Comparison of ENCODE assay signal across 8 cellular contexts in genomic region chr4:82428526-82428968, GRCh38. TPM values are rescaled to one million over a fixed set of nuclear protein-coding genes. Genes with fewer than 3 reads are reported as not detected.
DNase-seq lines count a peak whose midpoint lies in the region; ATAC-seq and TF ChIP-seq lines count a peak whose summit lies in the region.

No MANE protein-coding gene starts in this region.

- DNase-seq in NCI-H748 treated with DMSO at 0.1 percent for 48 hours (lab: John Stamatoyannopoulos, UW) (peak; percentile 38), NCI-H748 (lab: John Stamatoyannopoulos, UW; ENCODE audit: unreplicated experiment) (no peak), activated B cell treated with CpG ODN at 0.5 μM for 24 hours (no peak), anterior cingulate cortex (lab: John Stamatoyannopoulos, UW) (no peak), GM10248 (ENCODE audit: extremely low spot score) (no peak)
- no peak for DNase-seq in stimulated activated naive B cell treated with anti-CD40 and anti-IgM and Interleukin-4, amounts not matched to agents 10 μg/mL and 1 μg/mL and 100 μg/mL, for 72 hours

- peak overlapping the region; percentile 100 for H3K4me3 Mint-ChIP-seq in activated B cell treated with CpG ODN at 0.5 μM for 24 hours
- peak overlapping the region; percentile 97 to 100 for H3K4me3 Mint-ChIP-seq in stimulated activated naive B cell treated with anti-CD40 and anti-IgM and Interleukin-4, amounts not matched to agents 10 μg/mL and 1 μg/mL and 100 μg/mL, for 72 hours

- intact Hi-C loops in activated B cell treated with CpG ODN at 0.5 μM for 24 hours (cut with micrococcal nuclease), result no loop called here

- H3K4me1 Mint-ChIP-seq in activated B cell treated with CpG ODN at 0.5 μM for 24 hours, result peaks cover 52% of the 10 kb centered on the region
- H3K4me1 Mint-ChIP-seq in stimulated activated naive B cell treated with anti-CD40 and anti-IgM and Interleukin-4, amounts not matched to agents 10 μg/mL and 1 μg/mL and 100 μg/mL, for 72 hours, result peaks cover 31 to 54% of the 10 kb centered on the region in 2 donors

- TF ChIP-seq CTCF in activated B cell treated with CpG ODN at 0.5 μM for 24 hours (IDR thresholded peaks at IDR 0.05) (no peak), GM10248 (IDR thresholded peaks at IDR 0.05; ENCODE audit: control extremely low read depth, extremely low read depth, low read depth, missing control alignments) (no peak)

- no peaks in the 10 kb centered on the region for H3K9me3 Mint-ChIP-seq in activated B cell treated with CpG ODN at 0.5 μM for 24 hours
- no peaks in the 10 kb centered on the region for H3K9me3 Mint-ChIP-seq in stimulated activated naive B cell treated with anti-CD40 and anti-IgM and Interleukin-4, amounts not matched to agents 10 μg/mL and 1 μg/mL and 100 μg/mL, for 72 hours

- POLR2A ChIA-PET in activated B cell treated with CpG ODN at 0.5 μM for 24 hours (lab: Charles Lee), result interaction anchor here (0.5 to 6.2 kb wide), 17 partner anchors 9 to 856 kb away, joined by 3 to 199 read pairs (median 5); partner anchors contain the start of genes COQ2, HNRNPD, LIN54 and THAP9
- POLR2A ChIA-PET in GM10248 (lab: Yijun Ruan, JAX), result interaction anchor here (1.1 to 2.6 kb wide), 11 partner anchors 8 to 471 kb away, joined by 3 to 24 read pairs (median 7); partner anchors contain the start of genes HNRNPD, SCD5 and THAP9

- CTCF ChIA-PET in activated B cell treated with CpG ODN at 0.5 μM for 24 hours (lab: Charles Lee), result interaction anchor here (0.8 to 2.1 kb wide), 10 partner anchors 9 to 146 kb away, joined by 3 to 15 read pairs (median 5); partner anchors contain the start of gene HNRNPD
- CTCF ChIA-PET in GM10248 (lab: Yijun Ruan, JAX), result interaction anchor here (0.7 to 3.6 kb wide), 27 partner anchors 9 to 384 kb away, joined by 3 to 19 read pairs (median 4); partner anchors contain the start of gene HNRNPD

- H3K36me3 Mint-ChIP-seq in activated B cell treated with CpG ODN at 0.5 μM for 24 hours (ENCODE audit: low read depth), result peaks cover 72% of the 10 kb centered on the region
- peaks cover 41 to 72% of the 10 kb centered on the region in 2 donors for H3K36me3 Mint-ChIP-seq in stimulated activated naive B cell treated with anti-CD40 and anti-IgM and Interleukin-4, amounts not matched to agents 10 μg/mL and 1 μg/mL and 100 μg/mL, for 72 hours

- peak overlapping the region; percentile 99 for H3K27ac Mint-ChIP-seq in activated B cell treated with CpG ODN at 0.5 μM for 24 hours
- H3K27ac Mint-ChIP-seq in stimulated activated naive B cell treated with anti-CD40 and anti-IgM and Interleukin-4, amounts not matched to agents 10 μg/mL and 1 μg/mL and 100 μg/mL, for 72 hours, result peak overlapping the region; percentile 100

- no peaks in the 10 kb centered on the region for H3K27me3 Mint-ChIP-seq in activated B cell treated with CpG ODN at 0.5 μM for 24 hours
- peaks cover 0 to 4% of the 10 kb centered on the region in 2 donors for H3K27me3 Mint-ChIP-seq in stimulated activated naive B cell treated with anti-CD40 and anti-IgM and Interleukin-4, amounts not matched to agents 10 μg/mL and 1 μg/mL and 100 μg/mL, for 72 hours

- no peak for ATAC-seq in activated B cell treated with CpG ODN at 0.5 μM for 24 hours (ENCODE audit: low read depth)
- no peak for ATAC-seq in stimulated activated naive B cell treated with anti-CD40 and anti-IgM and Interleukin-4, amounts not matched to agents 10 μg/mL and 1 μg/mL and 100 μg/mL, for 72 hours (replicated peaks)
- ATAC-seq in GM18511 (IDR thresholded peaks at IDR 0.05; ENCODE audit: unreplicated experiment), result no peak

- H3K4me3 ChIP-seq in iPS-11a (ENCODE audit: low read depth, low read length), result peak overlapping the region; percentile 99

RNA-seq across cellular contexts. Expression of gene HNRNPDL, which starts 1.7 kb away (rescaled TPM):
- 432 and 439 TPM in 2 replicates for total RNA-seq in activated B cell treated with CpG ODN at 0.5 μM for 24 hours

RNA-seq across cellular contexts. Expression of gene ENOPH1, which starts 1.8 kb away (rescaled TPM):
- total RNA-seq in activated B cell treated with CpG ODN at 0.5 μM for 24 hours, result 24.6 and 26.0 TPM in 2 replicates

RNA-seq across cellular contexts. Expression of gene HNRNPD, which starts 54.8 kb away (rescaled TPM):
- total RNA-seq in activated B cell treated with CpG ODN at 0.5 μM for 24 hours, result 300 and 350 TPM in 2 replicates
